Comparison of ENCODE assay signal across 8 cellular contexts in the genomic region with DNA sequence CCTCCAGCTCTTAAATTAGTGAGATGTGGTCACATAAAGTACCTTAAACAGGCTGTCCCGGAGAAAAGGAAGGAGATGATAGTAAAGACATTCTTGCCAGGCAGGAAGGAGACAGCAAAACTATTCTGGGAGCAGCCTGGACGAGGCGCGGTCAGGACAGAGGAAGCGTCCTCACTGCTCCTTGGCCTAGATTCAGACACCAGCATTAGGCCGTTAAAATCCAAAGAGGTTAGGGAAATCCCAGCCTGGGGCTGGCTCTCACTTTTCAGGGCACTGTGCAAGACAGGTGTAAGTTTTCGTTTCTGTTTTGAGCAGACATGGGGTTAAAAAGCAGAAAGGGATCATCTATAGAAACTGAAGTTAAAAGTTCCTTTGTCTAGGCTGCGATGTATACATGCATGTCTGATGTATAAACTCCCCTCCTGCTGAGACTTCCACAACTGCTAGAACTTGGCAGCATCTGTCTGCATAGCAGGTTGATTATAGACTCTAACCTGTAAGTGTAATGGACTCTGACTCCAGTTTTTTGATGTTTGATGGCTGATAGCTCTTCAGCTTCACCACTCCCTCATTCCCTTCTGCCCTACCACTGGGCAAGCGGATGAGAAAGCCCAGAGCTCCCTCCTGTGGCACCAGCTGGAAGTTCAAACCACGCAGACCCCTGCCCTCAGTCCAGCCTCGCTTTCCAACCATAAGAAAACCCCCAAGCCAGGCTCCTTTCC. TPM values are rescaled to one million over a fixed set of nuclear protein-coding genes. Genes with fewer than 3 reads are reported as not detected.
DNase-seq lines count a peak whose midpoint lies in the region; ATAC-seq, FAIRE-seq and TF ChIP-seq lines count a peak whose summit lies in the region.

No MANE protein-coding gene starts in this region.

- TF ChIP-seq CTCF in GM20000 (IDR thresholded peaks at IDR 0.05; ENCODE audit: extremely low read depth, missing control alignments) (peak; percentile 62), PC-3 (conservative IDR thresholded peaks at IDR 0.05; ENCODE audit: low read depth, low read length) (peak; percentile 92)

- peak overlapping the region; percentile 64 for H3K9ac ChIP-seq in PC-3 (ENCODE audit: low read length)

- ATAC-seq in HG03575 (IDR thresholded peaks at IDR 0.05; ENCODE audit: extremely low read depth, insufficient number of reproducible peaks, low FRiP score, unreplicated experiment) (peak; percentile 46), PC-3 (peak; percentile 80)

- H4K20me1 ChIP-seq in PC-3 (ENCODE audit: low read length) = no peaks in the 10 kb centered on the region

- POLR2A ChIA-PET in PC-3 (lab: Charles Lee; ENCODE audit: unreplicated experiment) = interaction anchor here (0.5 to 0.6 kb wide), 3 partner anchors 10 to 193 kb away, joined by 3 to 11 read pairs (median 3); no protein-coding TSS in a partner anchor

- peaks cover 37% of the 10 kb centered on the region for H3K4me1 ChIP-seq in PC-3 (ENCODE audit: insufficient read depth, low read length)

- no peaks in the 10 kb centered on the region for H3K9me3 ChIP-seq in PC-3 (ENCODE audit: low read length)

- CTCF ChIA-PET in PC-3 (lab: Charles Lee) = interaction anchor here (0.6 to 4.3 kb wide), 18 partner anchors 11 to 292 kb away, joined by 3 to 64 read pairs (median 4); partner anchors contain the start of genes GRHL3 and NIPAL3

- H3K9me2 ChIP-seq in PC-3 (replicated peaks; ENCODE audit: low read length) = no peaks in the 10 kb centered on the region

- no peaks in the 10 kb centered on the region for H3F3A ChIP-seq in PC-3 (ENCODE audit: low read length, unreplicated experiment)

- H3K79me2 ChIP-seq in PC-3 (ENCODE audit: low read length) = no peaks in the 10 kb centered on the region

- peak overlapping the region; percentile 89 for H3K4me2 ChIP-seq in PC-3 (ENCODE audit: low read length)

- intact Hi-C loops in PC-3 (cut with micrococcal nuclease) = loop anchor here (1.0 to 5.0 kb wide), 8 partner anchors 17 to 320 kb away; no protein-coding TSS in a partner anchor

- no peaks in the 10 kb centered on the region for H3K27me3 ChIP-seq in PC-3 (ENCODE audit: low read length)

- DNase-seq in DMS153 treated with DMSO at 0.1 percent for 48 hours (lab: John Stamatoyannopoulos, UW; ENCODE audit: unreplicated experiment) (peak; percentile 64), GM20000 (ENCODE audit: low spot score) (peak; percentile 73), PC-3 (peak; percentile 79), foreskin melanocyte (peak; percentile 55), pons (ENCODE audit: low spot score) (peak; percentile 77), HTR-8/SVneo (ENCODE audit: insufficient read length, low spot score) (no peak)
- peak; percentile 59 for DNase-seq in activated effector memory CD4-positive, alpha-beta T cell treated with Interleukin-2 at 50 U/mL for 16 hours

- no peak for FAIRE-seq in HTR-8/SVneo (lab: Jason Lieb, UNC)

- H2AFZ ChIP-seq in PC-3 (ENCODE audit: low read length) = peak overlapping the region; percentile 67

- H3K27ac ChIP-seq in PC-3 (ENCODE audit: low read length) = peak overlapping the region; percentile 75

- H3K4me3 ChIP-seq in PC-3 (ENCODE audit: low read length) = peak overlapping the region; percentile 60

- no TSS peak for BruUV-seq in PC-3 (replicated peaks; lab: Mats Ljungman, UMichigan)

- H3K36me3 ChIP-seq in PC-3 (ENCODE audit: low read depth, low read length) = no peaks in the 10 kb centered on the region

RNA-seq across cellular contexts. Expression of gene STPG1, which starts 21.5 kb away (rescaled TPM):
- total RNA-seq in PC-3 (2014; rRNA removed) = 12.8 and 14.9 TPM in 2 replicates

RNA-seq across cellular contexts. Expression of gene NIPAL3, which starts 23.6 kb away (rescaled TPM):
- 35.2 and 43.7 TPM in 2 replicates for total RNA-seq in PC-3 (2014; rRNA removed)
